ENCODE assay signal across 6 cellular contexts in genomic region chr17:75110307-75110937, GRCh38. TPM values are rescaled to one million over a fixed set of nuclear protein-coding genes. Genes with fewer than 3 reads are reported as not detected.
DNase-seq lines count a peak whose midpoint lies in the region; ATAC-seq lines count a peak whose summit lies in the region.

No MANE protein-coding gene starts in this region.

- H3K27ac Mint-ChIP-seq in stimulated activated memory B cell treated with anti-CD40 and anti-IgM and Interleukin-4, amounts not matched to agents 10 μg/mL and 1 μg/mL and 100 μg/mL, for 72 hours, result peak overlapping the region; percentile 38

- H3K36me3 Mint-ChIP-seq in stimulated activated memory B cell treated with anti-CD40 and anti-IgM and Interleukin-4, amounts not matched to agents 10 μg/mL and 1 μg/mL and 100 μg/mL, for 72 hours, result peaks cover 22% of the 10 kb centered on the region

- DNase-seq in stimulated activated CD4-positive, alpha-beta T cell treated with anti-CD3 and anti-CD28 coated beads, Interleukin-12 subunit alpha, Interleukin-12 subunit beta, amount 100 ng/mL, for 4 hours, result peak; percentile 14
- DNase-seq in stimulated activated CD4-positive, alpha-beta T cell treated with anti-CD3 and anti-CD28 coated beads, Interleukin-2, amount 100 ng/mL, for 48 hours, result no peak
- no peak for DNase-seq in NCI-H2081 (lab: John Stamatoyannopoulos, UW)

- H3K4me3 Mint-ChIP-seq in stimulated activated memory B cell treated with anti-CD40 and anti-IgM and Interleukin-4, amounts not matched to agents 10 μg/mL and 1 μg/mL and 100 μg/mL, for 72 hours, result peak overlapping the region; percentile 82

- H3K27me3 Mint-ChIP-seq in stimulated activated memory B cell treated with anti-CD40 and anti-IgM and Interleukin-4, amounts not matched to agents 10 μg/mL and 1 μg/mL and 100 μg/mL, for 72 hours, result no peaks in the 10 kb centered on the region

- peaks cover 61% of the 10 kb centered on the region for H3K4me1 Mint-ChIP-seq in stimulated activated memory B cell treated with anti-CD40 and anti-IgM and Interleukin-4, amounts not matched to agents 10 μg/mL and 1 μg/mL and 100 μg/mL, for 72 hours

- peak; percentile 1 for ATAC-seq in esophagus mucosa
- no peak for ATAC-seq in stimulated activated memory B cell treated with anti-CD40 and anti-IgM and Interleukin-4, amounts not matched to agents 10 μg/mL and 1 μg/mL and 100 μg/mL, for 72 hours
- no peak for ATAC-seq in GM19397 (IDR thresholded peaks at IDR 0.05; ENCODE audit: unreplicated experiment)

- no peaks in the 10 kb centered on the region for H3K9me3 Mint-ChIP-seq in stimulated activated memory B cell treated with anti-CD40 and anti-IgM and Interleukin-4, amounts not matched to agents 10 μg/mL and 1 μg/mL and 100 μg/mL, for 72 hours

RNA-seq across cellular contexts. Expression of gene ARMC7, which starts 0.7 kb away (rescaled TPM):
- total RNA-seq in esophagus mucosa, result 6.3 TPM

RNA-seq across cellular contexts. Expression of gene NT5C, which starts 21.1 kb away (rescaled TPM):
- 66.6 TPM for total RNA-seq in esophagus mucosa

RNA-seq across cellular contexts. Expression of gene SLC16A5, which starts 22.7 kb away (rescaled TPM):
- total RNA-seq in esophagus mucosa, result 13.9 TPM

RNA-seq across cellular contexts. Expression of gene JPT1, which starts 43.9 kb away (rescaled TPM):
- 328 TPM for total RNA-seq in esophagus mucosa
